In genomic region chr6:160378886-160379285, GRCh38 we compare ENCODE assay signal across 23 cellular contexts. TPM values are rescaled to one million over a fixed set of nuclear protein-coding genes. Genes with fewer than 3 reads are reported as not detected.
DNase-seq lines count a peak whose midpoint lies in the region; ATAC-seq and TF ChIP-seq lines count a peak whose summit lies in the region.
"Had no signal": no experiment of that assay in that cellular context is flagged by ENCODE, and none has a peak within 500 bp of the region (broad histone marks: within the 10 kb centered on the region; RNA-seq: fewer than 3 reads in every experiment).

No MANE protein-coding gene starts in this region.

- no peaks in the 10 kb centered on the region for H3K27me3 ChIP-seq in adrenal gland
- no peaks in the 10 kb centered on the region for H3K27me3 ChIP-seq in foreskin keratinocyte
- no peaks in the 10 kb centered on the region for H3K27me3 ChIP-seq in thoracic aorta (replicated peaks; ENCODE audit: insufficient read depth)
- H3K27me3 ChIP-seq: body of pancreas had no signal

- intact Hi-C loops in adrenal gland (cut with DNase I) (no loop called here), posterior vena cava (cut with DNase I) (no loop called here)

- peak; percentile 10 for ATAC-seq in foreskin keratinocyte
- no peak for ATAC-seq in thoracic aorta (ENCODE audit: insufficient number of reproducible peaks, low FRiP score, low read depth)
- no peak for ATAC-seq in HG02642 (IDR thresholded peaks at IDR 0.05; ENCODE audit: poor library complexity, unreplicated experiment)
- ATAC-seq: activated CD8-positive, alpha-beta T cell treated with anti-CD3 and anti-CD28 coated beads for 36 hours; body of pancreas had no signal

- H3K27ac ChIP-seq in adrenal gland: peak overlapping the region; percentile 60 to 87 (median 83)
- no peak overlapping the region for H3K27ac ChIP-seq in foreskin keratinocyte
- peak overlapping the region; percentile 54 to 73 for H3K27ac ChIP-seq in thoracic aorta
- H3K27ac ChIP-seq: body of pancreas had no signal

- H3K36me3 ChIP-seq in adrenal gland (replicated peaks in 1 of 2): no peaks in the 10 kb centered on the region
- no peaks in the 10 kb centered on the region for H3K36me3 ChIP-seq in thoracic aorta

- H3K9me3 ChIP-seq in adrenal gland (replicated peaks in 1 of 3) (peaks cover 0 to 7% (median 4%) of the 10 kb centered on the region in 3 donors), thoracic aorta (no peaks in the 10 kb centered on the region)
- H3K9me3 ChIP-seq: body of pancreas had no signal

- peak in 1 of 2 donors; percentile 37 for TF ChIP-seq POLR2A in adrenal gland (IDR thresholded peaks at IDR 0.05)

- WGBS in adrenal gland, 4 donors: 32 to 55% (median 37%) methylated on average over 4 of the region's 4 CpGs

- DNase-seq in M059J (ENCODE audit: low read depth): peak; percentile 68
- DNase-seq in adrenal gland: peak; percentile 64 to 80 (median 78)
- DNase-seq in foreskin keratinocyte: no peak
- no peak for DNase-seq in thoracic aorta (ENCODE audit: low spot score)
- DNase-seq in posterior vena cava (ENCODE audit: low spot score): no peak
- DNase-seq in NCI-H1694 treated with DMSO at 0.1 percent for 48 hours (lab: John Stamatoyannopoulos, UW): no peak
- no peak for DNase-seq in activated CD4-positive, alpha-beta T cell treated with anti-CD3 and anti-CD28 coated beads for 4 hours
- DNase-seq: activated CD4-positive, CD25-positive, alpha-beta regulatory T cell treated with anti-CD3 and anti-CD28 coated beads, Interleukin-2, amount 50 U/mL, for 72 hours; activated CD8-positive, alpha-beta T cell treated with anti-CD3 and anti-CD28 coated beads for 36 hours; activated effector memory CD4-positive, alpha-beta T cell treated with Interleukin-2 at 50 U/mL for 16 hours; activated naive CD8-positive, alpha-beta T cell treated with anti-CD3 and anti-CD28 coated beads, Interleukin-2, amount 10 ng/mL, durations not matched to agents 7 days and 5 days; body of pancreas; CD4-positive, alpha-beta T cell; effector memory CD4-positive, alpha-beta T cell; NCI-H146; NCI-H2171; NCI-H524; small intestine; stimulated activated CD4-positive, alpha-beta T cell treated with anti-CD3 and anti-CD28 coated beads, Interleukin-2, amount 100 ng/mL, for 24 hours had no signal

- H3K4me3 ChIP-seq in adrenal gland: peak overlapping the region in 1 of 4 donors; percentile 27
- peak overlapping the region; percentile 16 for H3K4me3 ChIP-seq in thoracic aorta
- H3K4me3 ChIP-seq: body of pancreas had no signal

- no peak for TF ChIP-seq CTCF in adrenal gland (IDR thresholded peaks at IDR 0.05)
- no peak for TF ChIP-seq CTCF in foreskin keratinocyte (conservative IDR thresholded peaks at IDR 0.05)
- no peak for TF ChIP-seq CTCF in thoracic aorta (IDR thresholded peaks at IDR 0.05)

- H3K4me1 ChIP-seq in adrenal gland (replicated peaks in 1 of 2): peaks cover 9 to 13% of the 10 kb centered on the region in 2 donors
- peaks cover 23% of the 10 kb centered on the region for H3K4me1 ChIP-seq in foreskin keratinocyte
- peaks cover 24 to 77% of the 10 kb centered on the region in 2 donors for H3K4me1 ChIP-seq in thoracic aorta (ENCODE audit: control insufficient read depth in 1 of 2, low read depth in 2 of 2)
- H3K4me1 ChIP-seq: body of pancreas had no signal

RNA-seq across cellular contexts. Expression of gene SLC22A3, which starts 30.7 kb away (rescaled TPM):
- 0.94 and 1.1 TPM in 2 replicates for total RNA-seq in M059J (2014; rRNA removed; shearing (Covaris generic))
- total RNA-seq in adrenal gland (10 to 100 TPM; 15.2 to 51.9 (median 34.1) TPM), foreskin keratinocyte (2.1 and 2.2 TPM in 2 replicates), thoracic aorta (100 to 1,000 TPM in 1 of 2 donors, 10 to 100 TPM in 1; 91.5 to 144 TPM), posterior vena cava (10 to 100 TPM; 24.3 to 26.6 TPM)
- polyA plus RNA-seq in adrenal gland (10 to 100 TPM; 13.3 to 33.9 (median 15.3) TPM), foreskin keratinocyte (0.91 and 0.99 TPM in 2 replicates)
- total RNA-seq: activated CD8-positive, alpha-beta T cell treated with anti-CD3 and anti-CD28 coated beads for 36 hours; activated naive CD8-positive, alpha-beta T cell treated with anti-CD3 and anti-CD28 coated beads, Interleukin-2, amount 10 ng/mL, durations not matched to agents 7 days and 5 days; CD4-positive, alpha-beta T cell; G401; SK-MEL-5; T-helper 1 cell treated with Interleukin-12 subunit alpha and Interleukin-12 subunit beta and Interleukin-4 antibody, amounts not matched to agents 30 ng/mL and 1 ng/mL, for 36 hours had no signal

Comparison
In these comparisons a context has a peak if more than half of its experiments do, and no peak if none do; other contexts are left out.
1. DNase-seq: peak in M059J (single experiment) and adrenal gland (7 of 7); none in foreskin keratinocyte (0 of 2), thoracic aorta (single experiment), posterior vena cava (single experiment), NCI-H1694 treated with DMSO at 0.1 percent for 48 hours (single experiment) and activated CD4-positive, alpha-beta T cell treated with anti-CD3 and anti-CD28 coated beads for 4 hours (0 of 2).